In genomic region chr20:2946988-2947961, GRCh38 we compare ENCODE assay signal across 11 cellular contexts.
DNase-seq lines count a peak whose midpoint lies in the region; ATAC-seq and TF ChIP-seq lines count a peak whose summit lies in the region.
"Had no signal": no experiment of that assay in that cellular context is flagged by ENCODE, and none has a peak within 500 bp of the region (broad histone marks: within the 10 kb centered on the region; RNA-seq: fewer than 3 reads in every experiment).

No MANE protein-coding gene starts in this region.

- H3K36me3 ChIP-seq in right lobe of liver (no peaks in the 10 kb centered on the region), PC-3 (ENCODE audit: low read depth, low read length) (no peaks in the 10 kb centered on the region)

- no peak overlapping the region for H3K4me3 ChIP-seq in right lobe of liver
- no peak overlapping the region for H3K4me3 ChIP-seq in PC-3 (ENCODE audit: low read length)

- intact Hi-C loops in right lobe of liver (cut with DNase I) (no loop called here), PC-3 (cut with micrococcal nuclease) (no loop called here)

- no peaks in the 10 kb centered on the region for H3F3A ChIP-seq in PC-3 (ENCODE audit: low read length, unreplicated experiment)

- H3K9me3 ChIP-seq in right lobe of liver (no peaks in the 10 kb centered on the region), PC-3 (ENCODE audit: low read length) (no peaks in the 10 kb centered on the region)

- H3K4me1 Mint-ChIP-seq in brain: peaks cover 61% of the 10 kb centered on the region

- H3K9me2 ChIP-seq in PC-3 (replicated peaks; ENCODE audit: low read length): no peaks in the 10 kb centered on the region

- no peak overlapping the region for H3K9ac ChIP-seq in PC-3 (ENCODE audit: low read length)

- peaks cover 0 to 2% (median 0%) of the 10 kb centered on the region in 5 experiments for H3K9me3 Mint-ChIP-seq in brain

- peaks cover 0 to 12% (median 6%) of the 10 kb centered on the region in 4 donors for H3K4me1 ChIP-seq in right lobe of liver
- H3K4me1 ChIP-seq in PC-3 (ENCODE audit: insufficient read depth, low read length): no peaks in the 10 kb centered on the region

- H2AFZ ChIP-seq in PC-3 (ENCODE audit: low read length): no peak overlapping the region

- H3K27me3 Mint-ChIP-seq in brain: no peaks in the 10 kb centered on the region

- no peaks in the 10 kb centered on the region for H4K20me1 ChIP-seq in PC-3 (ENCODE audit: low read length)

- H3K27ac ChIP-seq in right lobe of liver: peak overlapping the region; percentile 17 to 80 (median 54)
- no peak overlapping the region for H3K27ac ChIP-seq in PC-3 (ENCODE audit: low read length)
- H3K27ac ChIP-seq: C4-2B had no signal

- ATAC-seq in right lobe of liver (peak; percentile 99), PC-3 (no peak), HG03521 (IDR thresholded peaks at IDR 0.05; ENCODE audit: unreplicated experiment) (no peak)

- TF ChIP-seq CTCF in brain (conservative IDR thresholded peaks at IDR 0.05) (no peak), right lobe of liver (IDR thresholded peaks at IDR 0.05) (no peak), PC-3 (conservative IDR thresholded peaks at IDR 0.05; ENCODE audit: low read depth, low read length) (no peak)

- H3K27ac Mint-ChIP-seq in brain: peak overlapping the region; percentile 72 to 97 (median 94)

- H3K36me3 Mint-ChIP-seq in brain: peaks cover 57% of the 10 kb centered on the region

- 19% methylated on average over 5 of the region's 5 CpGs for WGBS in right lobe of liver (ENCODE audit: insufficient coverage, low coverage, low lambda C conversion rate, missing lambda C conversion rate)

- BruUV-seq in PC-3 (replicated peaks; lab: Mats Ljungman, UMichigan): no TSS peak

- no peak overlapping the region for H3K4me2 ChIP-seq in PC-3 (ENCODE audit: low read length)

- POLR2A ChIA-PET in PC-3 (lab: Charles Lee; ENCODE audit: unreplicated experiment): no interaction called here

- no peak for TF ChIP-seq POLR2A in right lobe of liver (IDR thresholded peaks at IDR 0.05)

- DNase-seq in A172 (ENCODE audit: low spot score) (peak; percentile 2), MV-4-11 (lab: John Stamatoyannopoulos, UW) (peak; percentile 53), right lobe of liver (peak in 1 of 3 donors; percentile 71), PC-3 (no peak), germinal center (ENCODE audit: low spot score) (no peak), amniotic stem cell (lab: John Stamatoyannopoulos, UW) (no peak)
- DNase-seq: HCEC 1CT, RPMI8226 had no signal

- H3K4me3 Mint-ChIP-seq in brain: peak overlapping the region; percentile 27 to 66 (median 49)

- no peaks in the 10 kb centered on the region for H3K79me2 ChIP-seq in PC-3 (ENCODE audit: low read length)

- H3K27me3 ChIP-seq in right lobe of liver (no peaks in the 10 kb centered on the region), PC-3 (ENCODE audit: low read length) (no peaks in the 10 kb centered on the region)

- CTCF ChIA-PET in PC-3 (lab: Charles Lee): no interaction called here

Comparison
In these comparisons a context has a peak if more than half of its experiments do, and no peak if none do; other contexts are left out.
1. DNase-seq: peak in A172 (single experiment) and MV-4-11 (single experiment); none in PC-3 (single experiment), germinal center (single experiment) and amniotic stem cell (single experiment).
2. ATAC-seq: peak in right lobe of liver (4 of 4); none in PC-3 (single experiment) and HG03521 (single experiment).